9 cellular contexts compared by ENCODE assay signal in genomic region chr3:5123937-5124336, GRCh38. TPM values are rescaled to one million over a fixed set of nuclear protein-coding genes. Genes with fewer than 3 reads are reported as not detected.
DNase-seq lines count a peak whose midpoint lies in the region; ATAC-seq and TF ChIP-seq lines count a peak whose summit lies in the region.
"Had no signal": no experiment of that assay in that cellular context is flagged by ENCODE, and none has a peak within 500 bp of the region (broad histone marks: within the 10 kb centered on the region; RNA-seq: fewer than 3 reads in every experiment).

No MANE protein-coding gene starts in this region.

- H3K27ac ChIP-seq in HL-60 (replicated peaks) = peak overlapping the region; percentile 97
- peak overlapping the region; percentile 89 for H3K27ac ChIP-seq in mammary epithelial cell (ENCODE audit: insufficient read depth, low read depth, low read length)

- no peak for ATAC-seq in naive B cell (ENCODE audit: low read depth in 2 of 2)

- H3K27me3 Mint-ChIP-seq in naive B cell = no peaks in the 10 kb centered on the region

- H3K27me3 ChIP-seq in HL-60 (ENCODE audit: insufficient read depth, poor library complexity, severe bottlenecking) = no peaks in the 10 kb centered on the region
- no peaks in the 10 kb centered on the region for H3K27me3 ChIP-seq in mammary epithelial cell (ENCODE audit: insufficient read depth, low read length)

- 67% methylated on average over 11 of the region's 12 CpGs for WGBS in mammary epithelial cell (ENCODE audit: low coverage, missing lambda C conversion rate)

- dilution Hi-C loops in mammary epithelial cell (cut with HindIII; ENCODE audit: low sequenced_read_pairs) = no loop called here

- CTCF ChIA-PET in AG04449 (lab: Yijun Ruan, JAX) (interaction anchor here (1.1 to 2.1 kb wide), 7 partner anchors 9 to 468 kb away, joined by 3 to 10 read pairs (median 6); no protein-coding TSS in a partner anchor), mammary epithelial cell (lab: Charles Lee; ENCODE audit: low non-redundant PET) (interaction anchor here (0.6 to 1.0 kb wide), 3 partner anchors 20 to 412 kb away, joined by 3 to 4 read pairs (median 3); no protein-coding TSS in a partner anchor)

- H3K4me1 Mint-ChIP-seq in naive B cell = peaks cover 29 to 47% (median 44%) of the 10 kb centered on the region in 3 donors

- H3K4me1 ChIP-seq in mammary epithelial cell (ENCODE audit: insufficient read depth, low read length) = peaks cover 23% of the 10 kb centered on the region

- no TSS peak for BruUV-seq in mammary epithelial cell (replicated peaks; lab: Mats Ljungman, UMichigan)

- no peaks in the 10 kb centered on the region for H3K36me3 ChIP-seq in mammary epithelial cell (ENCODE audit: insufficient read depth, low read length)

- intact Hi-C loops in mammary epithelial cell (cut with micrococcal nuclease) = loop anchor here (1.0 to 5.0 kb wide), 5 partner anchors 73 to 467 kb away; partner anchors contain the start of gene BHLHE40

- peak overlapping the region in 4 of 6 donors; percentile 80 to 98 (median 91) for H3K27ac Mint-ChIP-seq in naive B cell

- TF ChIP-seq CTCF in AG04449 (IDR thresholded peaks at IDR 0.05; ENCODE audit: insufficient read depth, low read length, missing control alignments) = no peak
- TF ChIP-seq CTCF in HL-60 (IDR thresholded peaks at IDR 0.05; ENCODE audit: insufficient read depth, low read length) = no peak
- no peak for TF ChIP-seq CTCF in mammary epithelial cell (conservative IDR thresholded peaks at IDR 0.05 in 1 of 2, IDR thresholded peaks at IDR 0.05 in 1 of 2; ENCODE audit: extremely low read depth in 1 of 2, insufficient read depth in 1 of 2, low read depth in 1 of 2, low read length in 2 of 2)

- H3K9ac ChIP-seq in mammary epithelial cell (ENCODE audit: insufficient read depth, low read length) = peak overlapping the region; percentile 95

- H3K9me3 ChIP-seq in mammary epithelial cell (replicated peaks; ENCODE audit: insufficient read depth, low read length) = no peaks in the 10 kb centered on the region

- POLR2A ChIA-PET in AG04449 (lab: Yijun Ruan, JAX) = interaction anchor here (0.6 to 1.6 kb wide), 3 partner anchors 13 to 71 kb away, joined by 3 to 4 read pairs (median 3); no protein-coding TSS in a partner anchor

- H3K9me3 Mint-ChIP-seq in naive B cell = no peaks in the 10 kb centered on the region

- H3K36me3 Mint-ChIP-seq in naive B cell = no peaks in the 10 kb centered on the region

- peak overlapping the region; percentile 86 for H3K4me2 ChIP-seq in mammary epithelial cell (ENCODE audit: insufficient read depth, low read depth, low read length)

- H3K4me3 Mint-ChIP-seq in naive B cell = peak overlapping the region; percentile 15 to 97 (median 87)

- no peaks in the 10 kb centered on the region for H4K20me1 ChIP-seq in mammary epithelial cell (ENCODE audit: insufficient read depth, low read length)

- H2AFZ ChIP-seq in mammary epithelial cell (ENCODE audit: low read depth, low read length) = no peak overlapping the region

- peaks cover 68% of the 10 kb centered on the region for H3K79me2 ChIP-seq in mammary epithelial cell (ENCODE audit: insufficient read depth, low read length)

- in situ Hi-C loops in mammary epithelial cell (cut with MboI; ENCODE audit: low sequenced_read_pairs in 2 of 2) = loop anchor here (5.0 to 10.0 kb wide), 2 partner anchors 71 to 73 kb away; no protein-coding TSS in a partner anchor

- H3K4me3 ChIP-seq in AG04449 (ENCODE audit: low read depth, low read length) (peak overlapping the region; percentile 93), HL-60 (replicated peaks; ENCODE audit: insufficient read depth, low read length) (peak overlapping the region; percentile 96), mammary epithelial cell (replicated peaks in 1 of 3; ENCODE audit: insufficient read depth in 1 of 3, low read depth in 2 of 3, low read length in 3 of 3) (peak overlapping the region; percentile 46 to 93 (median 93))

- DNase-seq in AG04449 (ENCODE audit: low read depth, low spot score) (no peak), HL-60 (ENCODE audit: low read depth in 1 of 2, low spot score in 1 of 2) (no peak), mammary epithelial cell (peak; percentile 28), naive B cell (no peak), LoVo (ENCODE audit: low spot score) (no peak), Ammon's horn (ENCODE audit: low spot score) (no peak), germinal center (ENCODE audit: low spot score) (no peak), SHP77 (lab: John Stamatoyannopoulos, UW) (no peak)
- DNase-seq: small intestine had no signal

RNA-seq across cellular contexts. Expression of gene ARL8B, which starts 1.8 kb away (rescaled TPM):
- total RNA-seq in mammary epithelial cell = 10 to 100 TPM; 60.7 to 77.8 TPM
- 42.8 TPM for polyA plus RNA-seq in mammary epithelial cell
- 75.5 TPM for polyA minus RNA-seq in mammary epithelial cell
- 10 to 100 TPM; 36.7 to 64.8 (median 60.6) TPM for polyA plus RNA-seq in naive B cell (ENCODE audit: low read depth in 6 of 6)
